8 cellular contexts compared by ENCODE assay signal in the genomic region with DNA sequence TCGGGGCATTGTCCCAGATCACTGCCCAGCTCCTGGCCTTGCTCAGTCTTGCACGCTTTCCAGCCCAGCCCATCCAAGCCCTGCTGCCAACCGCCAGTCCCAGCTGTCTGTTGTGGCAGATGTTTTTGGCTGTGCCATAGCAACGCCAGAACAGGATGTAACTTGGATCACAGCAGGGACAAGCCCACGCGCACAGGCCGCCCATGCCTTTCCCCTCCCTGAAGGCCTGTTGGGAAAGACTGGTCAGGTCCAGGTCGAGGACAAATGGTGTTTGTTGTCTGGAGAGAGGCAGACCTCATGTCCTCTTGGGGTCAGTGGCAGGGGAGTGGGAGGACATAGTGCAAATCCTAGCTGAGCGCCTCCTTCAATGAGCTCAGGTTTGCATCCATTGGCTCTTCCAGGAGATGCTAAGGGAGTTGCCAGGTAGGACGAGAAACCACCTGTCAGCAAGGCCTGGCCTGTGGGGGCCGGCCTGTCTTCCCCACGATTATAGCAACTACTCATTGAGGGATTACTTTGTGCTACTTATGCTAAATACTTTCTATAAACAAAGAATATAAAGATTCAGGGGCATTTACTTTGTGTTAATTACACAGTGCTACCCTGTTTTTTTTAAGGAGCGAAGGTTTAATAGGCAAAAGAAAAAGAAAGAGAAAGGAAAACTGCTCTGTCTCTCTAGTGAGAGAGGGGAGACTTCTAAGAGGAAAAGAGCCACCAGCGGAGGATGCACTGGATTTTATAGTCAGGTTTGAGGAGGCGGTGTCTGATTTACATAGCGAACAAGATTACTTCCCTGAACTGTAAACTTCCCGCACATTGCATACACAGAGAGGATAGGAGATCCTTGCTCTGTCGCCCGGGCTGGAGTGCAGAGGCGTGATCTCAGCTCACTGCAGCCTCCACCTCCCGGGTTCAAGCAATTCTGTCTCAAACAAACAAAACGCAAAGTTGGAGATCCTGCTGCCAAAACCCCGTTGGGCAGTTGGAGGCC. TPM values are rescaled to one million over a fixed set of nuclear protein-coding genes. Genes with fewer than 3 reads are reported as not detected.
DNase-seq lines count a peak whose midpoint lies in the region; ATAC-seq and TF ChIP-seq lines count a peak whose summit lies in the region.

No MANE protein-coding gene starts in this region.

- POLR2A ChIA-PET in activated CD8-positive, alpha-beta T cell treated with anti-CD3 and anti-CD28 coated beads, Interleukin-2, amount 10 ng/mL, durations not matched to agents 7 days and 5 days (lab: Charles Lee) = no interaction called here

- H3K36me3 ChIP-seq in skeletal muscle tissue (ENCODE audit: control insufficient read depth in 3 of 3, insufficient read depth in 3 of 3, low read length in 3 of 3) = no peaks in the 10 kb centered on the region

- peaks cover 3% of the 10 kb centered on the region for H3K27me3 Mint-ChIP-seq in activated CD8-positive, alpha-beta T cell treated with anti-CD3 and anti-CD28 coated beads, Interleukin-2, amount 10 ng/mL, durations not matched to agents 7 days and 5 days (ENCODE audit: low read depth)
- peaks cover 4% of the 10 kb centered on the region for H3K27me3 Mint-ChIP-seq in activated naive CD4-positive, alpha-beta T cell treated with anti-CD3 and anti-CD28 coated beads for 36 hours (ENCODE audit: low read depth)

- H3K4me3 ChIP-seq in AG10803 (ENCODE audit: low read length) (no peak overlapping the region), skeletal muscle tissue (ENCODE audit: low read length in 3 of 3) (peak overlapping the region in 1 of 3 donors; percentile 61)

- H3K4me1 Mint-ChIP-seq in activated CD8-positive, alpha-beta T cell treated with anti-CD3 and anti-CD28 coated beads, Interleukin-2, amount 10 ng/mL, durations not matched to agents 7 days and 5 days (ENCODE audit: low read depth) = peaks cover under 1% of the 10 kb centered on the region
- H3K4me1 Mint-ChIP-seq in activated naive CD4-positive, alpha-beta T cell treated with anti-CD3 and anti-CD28 coated beads for 36 hours (ENCODE audit: low read depth) = no peaks in the 10 kb centered on the region

- no peak overlapping the region for H3K4me3 Mint-ChIP-seq in activated CD8-positive, alpha-beta T cell treated with anti-CD3 and anti-CD28 coated beads, Interleukin-2, amount 10 ng/mL, durations not matched to agents 7 days and 5 days
- no peak overlapping the region for H3K4me3 Mint-ChIP-seq in activated naive CD4-positive, alpha-beta T cell treated with anti-CD3 and anti-CD28 coated beads for 36 hours

- H3K27me3 ChIP-seq in skeletal muscle tissue (ENCODE audit: control insufficient read depth in 3 of 3, insufficient read depth in 3 of 3, low read length in 3 of 3) = no peaks in the 10 kb centered on the region

- ATAC-seq in HG03196 (IDR thresholded peaks at IDR 0.05; ENCODE audit: unreplicated experiment) = no peak
- ATAC-seq in activated CD8-positive, alpha-beta T cell treated with anti-CD3 and anti-CD28 coated beads, Interleukin-2, amount 10 ng/mL, durations not matched to agents 7 days and 5 days = no peak

- peak overlapping the region in 1 of 3 donors; percentile 45 for H3K9ac ChIP-seq in skeletal muscle tissue (ENCODE audit: low read depth in 1 of 3, low read length in 3 of 3)

- no peaks in the 10 kb centered on the region for H3K9me3 ChIP-seq in skeletal muscle tissue (ENCODE audit: control insufficient read depth in 3 of 3, low read length in 3 of 3)

- peaks cover 31 to 38% (median 34%) of the 10 kb centered on the region in 3 donors for H3K4me1 ChIP-seq in skeletal muscle tissue (ENCODE audit: control insufficient read depth in 3 of 3, insufficient read depth in 3 of 3, low read length in 3 of 3)

- H3K9me3 Mint-ChIP-seq in activated CD8-positive, alpha-beta T cell treated with anti-CD3 and anti-CD28 coated beads, Interleukin-2, amount 10 ng/mL, durations not matched to agents 7 days and 5 days (ENCODE audit: insufficient read depth) = no peaks in the 10 kb centered on the region
- no peaks in the 10 kb centered on the region for H3K9me3 Mint-ChIP-seq in activated naive CD4-positive, alpha-beta T cell treated with anti-CD3 and anti-CD28 coated beads for 36 hours

- intact Hi-C loops in activated naive CD4-positive, alpha-beta T cell treated with anti-CD3 and anti-CD28 coated beads for 36 hours (cut with micrococcal nuclease) = no loop called here

- TF ChIP-seq CTCF in AG10803 (conservative IDR thresholded peaks at IDR 0.05; ENCODE audit: low read length) = no peak

- CTCF ChIA-PET in activated CD8-positive, alpha-beta T cell treated with anti-CD3 and anti-CD28 coated beads, Interleukin-2, amount 10 ng/mL, durations not matched to agents 7 days and 5 days (lab: Charles Lee) = no interaction called here
- CTCF ChIA-PET in activated naive CD4-positive, alpha-beta T cell treated with anti-CD3 and anti-CD28 coated beads for 36 hours (lab: Charles Lee) = no interaction called here

- no peak overlapping the region for H3K27ac Mint-ChIP-seq in activated CD8-positive, alpha-beta T cell treated with anti-CD3 and anti-CD28 coated beads, Interleukin-2, amount 10 ng/mL, durations not matched to agents 7 days and 5 days
- no peak overlapping the region for H3K27ac Mint-ChIP-seq in activated naive CD4-positive, alpha-beta T cell treated with anti-CD3 and anti-CD28 coated beads for 36 hours

- DNase-seq in AG10803 (ENCODE audit: low read depth) (peak; percentile 90), NCI-H1105 treated with DMSO at 0.1 percent for 48 hours (lab: John Stamatoyannopoulos, UW) (peak; percentile 53), astrocyte of the hippocampus (ENCODE audit: low read depth, low spot score) (peak; percentile 70), hippocampal formation (lab: John Stamatoyannopoulos, UW) (peak; percentile 14 to 58)
- DNase-seq in activated CD8-positive, alpha-beta T cell treated with anti-CD3 and anti-CD28 coated beads, Interleukin-2, amount 10 ng/mL, durations not matched to agents 7 days and 5 days = no peak
- DNase-seq in activated naive CD4-positive, alpha-beta T cell treated with anti-CD3 and anti-CD28 coated beads for 36 hours = no peak

- H3K27ac ChIP-seq in skeletal muscle tissue (ENCODE audit: low read depth, low read length) = peak overlapping the region; percentile 73

- no peaks in the 10 kb centered on the region for H3K36me3 Mint-ChIP-seq in activated CD8-positive, alpha-beta T cell treated with anti-CD3 and anti-CD28 coated beads, Interleukin-2, amount 10 ng/mL, durations not matched to agents 7 days and 5 days (ENCODE audit: low read depth)
- H3K36me3 Mint-ChIP-seq in activated naive CD4-positive, alpha-beta T cell treated with anti-CD3 and anti-CD28 coated beads for 36 hours (ENCODE audit: low read depth) = no peaks in the 10 kb centered on the region

RNA-seq across cellular contexts. Expression of gene CORO1C, which starts 42.8 kb away (rescaled TPM):
- total RNA-seq in skeletal muscle tissue = 154 TPM
- 10 to 100 TPM; 66.3 to 69.2 TPM for total RNA-seq in activated CD8-positive, alpha-beta T cell treated with anti-CD3 and anti-CD28 coated beads, Interleukin-2, amount 10 ng/mL, durations not matched to agents 7 days and 5 days
- 10 to 100 TPM; 36.4 to 43.7 TPM for total RNA-seq in activated naive CD4-positive, alpha-beta T cell treated with anti-CD3 and anti-CD28 coated beads for 36 hours

Comparison
In these comparisons a context has a peak if more than half of its experiments do, and no peak if none do; other contexts are left out.
1. DNase-seq: peak in AG10803 (single experiment), NCI-H1105 treated with DMSO at 0.1 percent for 48 hours (single experiment), astrocyte of the hippocampus (single experiment) and hippocampal formation (2 of 2); none in activated CD8-positive, alpha-beta T cell treated with anti-CD3 and anti-CD28 coated beads, Interleukin-2, amount 10 ng/mL, durations not matched to agents 7 days and 5 days (single experiment) and activated naive CD4-positive, alpha-beta T cell treated with anti-CD3 and anti-CD28 coated beads for 36 hours (single experiment).